Comparison of ENCODE assay signal across 5 cellular contexts in the genomic region with DNA sequence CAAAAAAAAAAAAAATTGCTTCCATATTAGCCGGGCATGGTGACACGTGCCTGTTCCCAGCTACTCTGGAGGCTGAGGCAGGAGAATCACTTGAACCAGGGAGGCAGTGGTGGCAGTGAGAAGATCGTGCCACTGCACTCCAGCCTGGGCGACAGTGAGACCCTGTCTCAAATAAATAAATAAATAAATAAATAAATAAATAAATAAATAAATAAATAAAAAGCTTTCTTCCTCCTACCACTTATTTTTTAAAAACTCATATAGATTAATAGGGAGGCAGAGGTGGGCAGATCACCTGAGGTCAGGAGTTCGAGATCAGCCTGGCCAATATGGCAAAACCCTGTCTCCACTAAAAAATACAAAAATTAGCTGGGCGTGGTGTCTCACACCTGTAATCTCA. TPM values are rescaled to one million over a fixed set of nuclear protein-coding genes. Genes with fewer than 3 reads are reported as not detected.
DNase-seq lines count a peak whose midpoint lies in the region; ATAC-seq, FAIRE-seq and TF ChIP-seq lines count a peak whose summit lies in the region.
"Not testable (repeated sequence)": the region's sequence is repeated elsewhere in the genome, so short reads cannot be mapped to it uniquely, and the experiment has no call there.
"Had no signal": no experiment of that assay in that cellular context is flagged by ENCODE, and none has a peak within 500 bp of the region (broad histone marks: within the 10 kb centered on the region; RNA-seq: fewer than 3 reads in every experiment).

No MANE protein-coding gene starts in this region.

- H3K27ac ChIP-seq in A549; HEK293 (ENCODE audit: extremely low read depth, low read depth, low read length): not testable (repeated sequence)

- TF ChIP-seq POLR2A in A549 (IDR thresholded peaks at IDR 0.05; ENCODE audit: low read length): not testable (repeated sequence)

- POLR2A ChIA-PET in A549 (lab: Yijun Ruan, JAX) (interaction anchor here (1.3 kb wide), 1 partner anchor 8 kb away, joined by 3 read pairs; the partner anchor contains the start of gene RAD51C), HEK293 (lab: Yijun Ruan, JAX) (interaction anchor here (0.6 to 1.8 kb wide), 2 partner anchors 13 to 53 kb away, joined by 4 to 8 read pairs; no protein-coding TSS in a partner anchor)

- H3K9me3 ChIP-seq in A549; HEK293 (ENCODE audit: control insufficient read depth, insufficient read depth, low read depth, low read length): not testable (repeated sequence)

- H3K36me3 ChIP-seq in HEK293 (ENCODE audit: control insufficient read depth in 2 of 2, insufficient read depth in 1 of 2, low read length in 2 of 2): not testable (repeated sequence)

- not testable (repeated sequence) for DNase-seq in A549 (ENCODE audit: low read depth in 1 of 2, low spot score in 1 of 2)

- not testable (repeated sequence) for H3K4me3 ChIP-seq in A549; HEK293 (ENCODE audit: low read depth, low read length)

- TF ChIP-seq EP300 in A549 (IDR thresholded peaks at IDR 0.05): not testable (repeated sequence)

- TF ChIP-seq RAD21 in A549 (conservative IDR thresholded peaks at IDR 0.05 in 1 of 2, IDR thresholded peaks at IDR 0.05 in 1 of 2): not testable (repeated sequence)

- FAIRE-seq in A549 (lab: Jason Lieb, UNC): not testable (repeated sequence)

- H3K4me1 ChIP-seq in A549; HEK293 (ENCODE audit: control insufficient read depth, insufficient read depth, low read length): not testable (repeated sequence)

- CTCF ChIA-PET in A549 (lab: Yijun Ruan, JAX): interaction anchor here (0.6 to 3.9 kb wide), 2 partner anchors 166 to 239 kb away, joined by 3 to 12 read pairs; no protein-coding TSS in a partner anchor
- CTCF ChIA-PET in HEK293 (lab: Yijun Ruan, JAX): not testable (repeated sequence)

- not testable (repeated sequence) for H3K4me2 ChIP-seq in A549

- ATAC-seq in A549: not testable (repeated sequence)

- 79% methylated on average over 6 of the region's 6 CpGs for WGBS in A549 (ENCODE audit: missing lambda C conversion rate)

- not testable (repeated sequence) for TF ChIP-seq CTCF in A549 (IDR thresholded peaks at IDR 0.05); HEK293 (tag by site-specific recombination; IDR thresholded peaks at IDR 0.05)

TF ChIP-seq in A549, 52 proteins besides CTCF, POLR2A, EP300 and RAD21:
- peak; percentile 82 for TF ChIP-seq ZC3H11A (IDR thresholded peaks at IDR 0.05)

TF ChIP-seq in HEK293, 187 proteins besides CTCF, POLR2A, EP300 and RAD21 (continues in another document):
- TF ChIP-seq ZNF394 (tag by site-specific recombination; IDR thresholded peaks at IDR 0.05; ENCODE audit: borderline replicate concordance): peak; percentile 91
- peak; percentile 71 for TF ChIP-seq ZBTB11 (tag by site-specific recombination; conservative IDR thresholded peaks at IDR 0.05; ENCODE audit: low read depth)
- TF ChIP-seq ZBTB8A (tag by site-specific recombination; IDR thresholded peaks at IDR 0.05): peak; percentile 70
- TF ChIP-seq ZFP3 (tag by site-specific recombination; IDR thresholded peaks at IDR 0.05; ENCODE audit: low read depth): 0 out of 2 replicates have a peak, but pooled peaks have one; percentile 11
- peak; percentile 64 for TF ChIP-seq ZNF555 (tag by site-specific recombination; conservative IDR thresholded peaks at IDR 0.05)
- TF ChIP-seq ZNF426 (tag by site-specific recombination; IDR thresholded peaks at IDR 0.05): peak; percentile 83
- 0 out of 2 replicates have a peak, but pooled peaks have one; percentile 21 for TF ChIP-seq ZNF629 (tag by site-specific recombination; IDR thresholded peaks at IDR 0.05)
- TF ChIP-seq ZNF510 (tag by site-specific recombination; IDR thresholded peaks at IDR 0.05; ENCODE audit: insufficient replicate concordance): peak; percentile 52
- TF ChIP-seq ZNF138 (tag by site-specific recombination; IDR thresholded peaks at IDR 0.05; ENCODE audit: borderline replicate concordance): 0 out of 2 replicates have a peak, but pooled peaks have one; percentile 23
- peak; percentile 41 for TF ChIP-seq ZNF654 (tag by site-specific recombination; IDR thresholded peaks at IDR 0.05; ENCODE audit: low read depth)
- TF ChIP-seq ZNF558 (tag by site-specific recombination; IDR thresholded peaks at IDR 0.05): peak; percentile 43; the same call in 1 of the 2 replicates
- TF ChIP-seq ZNF623 (tag by site-specific recombination; IDR thresholded peaks at IDR 0.05): peak; percentile 64
- TF ChIP-seq, protein P1, sequence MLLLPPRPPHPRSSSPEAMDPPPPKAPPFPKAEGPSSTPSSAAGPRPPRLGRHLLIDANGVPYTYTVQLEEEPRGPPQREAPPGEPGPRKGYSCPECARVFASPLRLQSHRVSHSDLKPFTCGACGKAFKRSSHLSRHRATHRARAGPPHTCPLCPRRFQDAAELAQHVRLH (tag by site-specific recombination; IDR thresholded peaks at IDR 0.05): 0 out of 2 replicates have a peak, but pooled peaks have one; percentile 28
- TF ChIP-seq ZNF266 (tag by site-specific recombination; IDR thresholded peaks at IDR 0.05; ENCODE audit: low read depth): peak; percentile 72; the same call in 1 of the 2 replicates
- TF ChIP-seq ZNF433 (tag by site-specific recombination; IDR thresholded peaks at IDR 0.05; ENCODE audit: low read depth): 0 out of 2 replicates have a peak, but pooled peaks have one; percentile 44
- TF ChIP-seq ZXDB (tag by site-specific recombination; IDR thresholded peaks at IDR 0.05): 0 out of 2 replicates have a peak, but pooled peaks have one; percentile 38

RNA-seq across cellular contexts. Expression of gene TEX14, which starts 7.4 kb away (rescaled TPM):
- polyA plus RNA-seq in A549 (2011; rRNA removed) (0.12 TPM in 2 replicates), A549 (2017; fragmentation: RNase III; extraction: RNeasy Plus Mini Kit Qiagen cat#74134 plus additional on column Dnase treatment) (0.03 to 0.08 TPM (median 0.04 TPM) in 3 replicates)
- 0.04 and 0.05 TPM in 2 replicates for polyA plus RNA-seq in A549 (2012; cell fraction: cytosol; rRNA removed)
- polyA plus RNA-seq in A549 (2012; cell fraction: nucleus; rRNA removed): 0.04 and 0.07 TPM in 2 replicates
- polyA minus RNA-seq in A549 (2011; rRNA and poly(A)+ RNA removed): 0.04 and 0.05 TPM in 2 replicates
- polyA plus RNA-seq: CD14-positive monocyte; CD4-positive, alpha-beta memory T cell; CD8-positive, alpha-beta memory T cell had no signal

RNA-seq across cellular contexts. Expression of gene RAD51C, which starts 7.9 kb away (rescaled TPM):
- polyA plus RNA-seq in A549 (2011; rRNA removed) (96.7 and 121 TPM in 2 replicates), A549 (2017; fragmentation: RNase III; extraction: RNeasy Plus Mini Kit Qiagen cat#74134 plus additional on column Dnase treatment) (83.4 to 96.0 TPM (median 91.3 TPM) in 3 replicates)
- 46.0 and 55.9 TPM in 2 replicates for polyA plus RNA-seq in A549 (2012; cell fraction: cytosol; rRNA removed)
- 15.0 and 24.2 TPM in 2 replicates for polyA plus RNA-seq in A549 (2012; cell fraction: nucleus; rRNA removed)
- 21.7 and 26.4 TPM in 2 replicates for polyA minus RNA-seq in A549 (2011; rRNA and poly(A)+ RNA removed)
